ENCODE assay signal across 1 cellular context in the genomic region with DNA sequence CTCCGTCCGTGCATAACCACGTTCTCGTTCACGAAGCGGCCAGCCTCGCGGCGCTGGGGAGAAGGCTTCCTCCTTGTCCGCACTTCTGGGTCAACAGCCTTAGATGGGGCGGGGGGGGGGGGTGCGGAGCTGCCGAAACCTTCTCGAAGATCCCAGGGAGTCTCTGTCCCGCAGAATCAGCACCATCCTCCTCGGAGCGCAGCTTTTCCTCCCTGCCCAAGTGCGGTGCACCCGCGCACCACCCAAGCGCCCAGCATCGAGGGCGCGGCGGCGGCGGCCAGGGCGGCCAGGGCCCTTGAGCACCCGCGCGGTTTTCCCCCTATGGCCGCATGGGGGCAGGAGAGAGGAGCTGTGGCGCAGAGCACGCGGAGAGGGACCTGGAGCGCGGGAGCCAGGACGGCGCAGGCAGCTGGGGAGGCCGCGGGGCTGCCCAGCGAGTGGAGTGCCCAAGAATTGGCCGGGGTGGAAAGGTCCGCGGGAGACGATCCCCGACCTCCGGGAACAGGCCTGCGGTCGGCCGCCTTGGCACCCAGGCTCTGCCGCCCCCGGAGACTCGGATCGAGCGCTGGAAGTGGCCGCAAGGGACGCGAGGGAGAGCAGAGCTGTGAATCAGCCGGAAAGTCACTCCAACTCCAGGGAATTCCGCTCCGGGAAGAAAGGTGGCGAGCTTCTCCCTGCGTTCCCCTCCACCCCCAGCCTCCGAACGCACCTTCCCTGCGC.
TF ChIP-seq lines count a peak whose summit lies in the region.

No MANE protein-coding gene starts in this region.

TF ChIP-seq in K562, 482 proteins besides CTCF, POLR2A, EP300 and RAD21 (continued from another document):
- TF ChIP-seq, protein P1, sequence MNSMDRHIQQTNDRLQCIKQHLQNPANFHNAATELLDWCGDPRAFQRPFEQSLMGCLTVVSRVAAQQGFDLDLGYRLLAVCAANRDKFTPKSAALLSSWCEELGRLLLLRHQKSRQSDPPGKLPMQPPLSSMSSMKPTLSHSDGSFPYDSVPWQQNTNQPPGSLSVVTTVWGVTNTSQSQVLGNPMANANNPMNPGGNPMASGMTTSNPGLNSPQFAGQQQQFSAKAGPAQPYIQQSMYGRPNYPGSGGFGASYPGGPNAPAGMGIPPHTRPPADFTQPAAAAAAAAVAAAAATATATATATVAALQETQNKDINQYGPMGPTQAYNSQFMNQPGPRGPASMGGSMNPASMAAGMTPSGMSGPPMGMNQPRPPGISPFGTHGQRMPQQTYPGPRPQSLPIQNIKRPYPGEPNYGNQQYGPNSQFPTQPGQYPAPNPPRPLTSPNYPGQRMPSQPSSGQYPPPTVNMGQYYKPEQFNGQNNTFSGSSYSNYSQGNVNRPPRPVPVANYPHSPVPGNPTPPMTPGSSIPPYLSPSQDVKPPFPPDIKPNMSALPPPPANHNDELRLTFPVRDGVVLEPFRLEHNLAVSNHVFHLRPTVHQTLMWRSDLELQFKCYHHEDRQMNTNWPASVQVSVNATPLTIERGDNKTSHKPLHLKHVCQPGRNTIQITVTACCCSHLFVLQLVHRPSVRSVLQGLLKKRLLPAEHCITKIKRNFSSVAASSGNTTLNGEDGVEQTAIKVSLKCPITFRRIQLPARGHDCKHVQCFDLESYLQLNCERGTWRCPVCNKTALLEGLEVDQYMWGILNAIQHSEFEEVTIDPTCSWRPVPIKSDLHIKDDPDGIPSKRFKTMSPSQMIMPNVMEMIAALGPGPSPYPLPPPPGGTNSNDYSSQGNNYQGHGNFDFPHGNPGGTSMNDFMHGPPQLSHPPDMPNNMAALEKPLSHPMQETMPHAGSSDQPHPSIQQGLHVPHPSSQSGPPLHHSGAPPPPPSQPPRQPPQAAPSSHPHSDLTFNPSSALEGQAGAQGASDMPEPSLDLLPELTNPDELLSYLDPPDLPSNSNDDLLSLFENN (IDR thresholded peaks at IDR 0.05; ENCODE audit: low read depth in 2 of 2, low read length in 2 of 2) = no peak
- no peak for TF ChIP-seq ZNF23 (CRISPR knock-in tag; IDR thresholded peaks at IDR 0.05)
- TF ChIP-seq, protein P2, sequence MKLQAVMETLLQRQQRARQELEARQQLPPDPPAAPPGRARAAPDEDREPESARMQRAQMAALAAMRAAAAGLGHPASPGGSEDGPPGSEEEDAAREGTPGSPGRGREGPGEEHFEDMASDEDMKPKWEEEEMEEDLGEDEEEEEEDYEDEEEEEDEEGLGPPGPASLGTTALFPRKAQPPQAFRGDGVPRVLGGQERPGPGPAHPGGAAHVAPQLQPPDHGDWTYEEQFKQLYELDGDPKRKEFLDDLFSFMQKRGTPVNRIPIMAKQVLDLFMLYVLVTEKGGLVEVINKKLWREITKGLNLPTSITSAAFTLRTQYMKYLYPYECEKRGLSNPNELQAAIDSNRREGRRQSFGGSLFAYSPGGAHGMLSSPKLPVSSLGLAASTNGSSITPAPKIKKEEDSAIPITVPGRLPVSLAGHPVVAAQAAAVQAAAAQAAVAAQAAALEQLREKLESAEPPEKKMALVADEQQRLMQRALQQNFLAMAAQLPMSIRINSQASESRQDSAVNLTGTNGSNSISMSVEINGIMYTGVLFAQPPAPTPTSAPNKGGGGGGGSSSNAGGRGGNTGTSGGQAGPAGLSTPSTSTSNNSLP (IDR thresholded peaks at IDR 0.05; ENCODE audit: borderline replicate concordance, low read depth, low read length) = no peak
